In the genomic region with DNA sequence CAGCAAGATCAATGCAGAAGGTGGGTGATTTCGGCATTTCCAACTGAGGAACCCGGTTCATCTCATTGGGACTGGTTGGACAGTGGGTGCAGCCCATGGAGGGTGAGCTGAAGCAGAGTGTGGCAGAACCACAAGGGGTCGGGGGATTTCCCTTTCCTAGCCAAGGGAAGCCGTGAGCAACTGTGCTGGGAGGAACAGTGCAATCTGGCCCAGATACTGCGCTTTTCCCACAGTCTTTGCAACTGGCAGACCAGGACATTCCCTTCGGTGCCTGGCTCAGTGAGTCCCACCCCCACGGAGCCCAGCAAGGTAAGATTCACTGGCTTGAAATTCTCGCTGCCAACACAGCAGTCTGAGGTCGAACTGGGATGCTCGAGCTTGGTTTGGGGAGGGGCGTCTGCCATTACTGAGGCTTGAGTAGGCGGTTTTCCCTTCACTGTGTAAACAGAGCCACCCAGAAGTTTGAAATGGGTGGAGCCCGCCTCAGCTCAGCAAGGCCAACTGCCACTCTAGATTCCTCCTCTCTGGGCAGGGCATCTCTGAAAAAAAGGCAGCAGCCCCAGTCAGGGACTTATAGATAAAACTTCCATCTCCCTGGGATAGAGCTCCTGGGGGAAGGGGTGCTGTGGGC, we compare ENCODE assay signal across 19 cellular contexts. TPM values are rescaled to one million over a fixed set of nuclear protein-coding genes. Genes with fewer than 3 reads are reported as not detected.
DNase-seq lines count a peak whose midpoint lies in the region; ATAC-seq and TF ChIP-seq lines count a peak whose summit lies in the region.
"Had no signal": no experiment of that assay in that cellular context is flagged by ENCODE, and none has a peak within 500 bp of the region (broad histone marks: within the 10 kb centered on the region; RNA-seq: fewer than 3 reads in every experiment).

No MANE protein-coding gene starts in this region.

- no peaks in the 10 kb centered on the region for H3K27me3 ChIP-seq in MG63
- H3K27me3 ChIP-seq in testis = no peaks in the 10 kb centered on the region

- H3K9me3 Mint-ChIP-seq in WTC11 = peaks cover 11% of the 10 kb centered on the region

- H3K4me1 Mint-ChIP-seq in WTC11 = peaks cover 5% of the 10 kb centered on the region
- H3K4me1 Mint-ChIP-seq: T-cell had no signal

- CTCF ChIA-PET in WTC11 (lab: Charles Lee) = interaction anchor here (0.6 kb wide), 1 partner anchor 1414 kb away, joined by 5 read pairs; no protein-coding TSS in a partner anchor

- intact Hi-C loops in testis (cut with DNase I; ENCODE audit: low total_unique reads) = no loop called here

- 71 to 88% methylated on average over 12 to 13 of the region's 13 CpGs for whole genome bisulfite sequencing in testis, 2 donors

- no peak overlapping the region for H3K27ac Mint-ChIP-seq in WTC11
- H3K27ac Mint-ChIP-seq: T-cell had no signal

- H3K4me3 Mint-ChIP-seq in WTC11 = no peak overlapping the region
- H3K4me3 Mint-ChIP-seq: T-cell had no signal

- POLR2A ChIA-PET in WTC11 (lab: Charles Lee) = no interaction called here

- TF ChIP-seq CTCF in WTC11 (IDR thresholded peaks at IDR 0.05) = no peak
- no peak for TF ChIP-seq CTCF in testis (IDR thresholded peaks at IDR 0.05)

- DNase-seq in SIG-M5 treated with dmso at 0.1 percent for 504 hours (lab: John Stamatoyannopoulos, UW; ENCODE audit: unreplicated experiment) = peak; percentile 9
- no peak for DNase-seq in SIG-M5 (lab: John Stamatoyannopoulos, UW)
- DNase-seq in MG63 = peak; percentile 3
- DNase-seq in WTC11 (ENCODE audit: low spot score) = peak; percentile 47
- no peak for DNase-seq in effector CD8-positive, alpha-beta T cell (lab: John Stamatoyannopoulos, UW)
- no peak for DNase-seq in NAMALWA (ENCODE audit: low spot score)
- no peak for DNase-seq in testis
- DNase-seq: DMS79, GF-D8, KBM-7, NCI-H1105, NCI-H1930, NCI-H2171, NCI-H510A, T-cell had no signal

- no peaks in the 10 kb centered on the region for H3K4me1 ChIP-seq in testis

- no peak for TF ChIP-seq POLR2A in testis (IDR thresholded peaks at IDR 0.05)

- no peak overlapping the region for H3K27ac ChIP-seq in testis
- H3K27ac ChIP-seq: RWPE1 had no signal

- H3K36me3 ChIP-seq in MG63 (no peaks in the 10 kb centered on the region), testis (ENCODE audit: low read depth, missing control alignments) (no peaks in the 10 kb centered on the region)

- H3K27me3 Mint-ChIP-seq in WTC11 (ENCODE audit: low read depth) = peaks cover 9% of the 10 kb centered on the region

- ATAC-seq in WTC11 = peak; percentile 88
- ATAC-seq in GM18517 (IDR thresholded peaks at IDR 0.05; ENCODE audit: unreplicated experiment) = no peak
- ATAC-seq: HCT116, T-cell had no signal

- no peaks in the 10 kb centered on the region for H3K36me3 Mint-ChIP-seq in WTC11
- H3K36me3 Mint-ChIP-seq: T-cell had no signal

- H3K9me3 ChIP-seq in MG63 = no peaks in the 10 kb centered on the region
- no peaks in the 10 kb centered on the region for H3K9me3 ChIP-seq in testis

- H3K4me3 ChIP-seq in MG63 = no peak overlapping the region
- H3K4me3 ChIP-seq in testis = no peak overlapping the region

TF ChIP-seq in WTC11, 78 proteins besides CTCF, POLR2A, EP300 and RAD21 (continues in another document):
- TF ChIP-seq NFE2L1 (CRISPR knock-in tag; IDR thresholded peaks at IDR 0.05) = no peak
- TF ChIP-seq, protein P1, sequence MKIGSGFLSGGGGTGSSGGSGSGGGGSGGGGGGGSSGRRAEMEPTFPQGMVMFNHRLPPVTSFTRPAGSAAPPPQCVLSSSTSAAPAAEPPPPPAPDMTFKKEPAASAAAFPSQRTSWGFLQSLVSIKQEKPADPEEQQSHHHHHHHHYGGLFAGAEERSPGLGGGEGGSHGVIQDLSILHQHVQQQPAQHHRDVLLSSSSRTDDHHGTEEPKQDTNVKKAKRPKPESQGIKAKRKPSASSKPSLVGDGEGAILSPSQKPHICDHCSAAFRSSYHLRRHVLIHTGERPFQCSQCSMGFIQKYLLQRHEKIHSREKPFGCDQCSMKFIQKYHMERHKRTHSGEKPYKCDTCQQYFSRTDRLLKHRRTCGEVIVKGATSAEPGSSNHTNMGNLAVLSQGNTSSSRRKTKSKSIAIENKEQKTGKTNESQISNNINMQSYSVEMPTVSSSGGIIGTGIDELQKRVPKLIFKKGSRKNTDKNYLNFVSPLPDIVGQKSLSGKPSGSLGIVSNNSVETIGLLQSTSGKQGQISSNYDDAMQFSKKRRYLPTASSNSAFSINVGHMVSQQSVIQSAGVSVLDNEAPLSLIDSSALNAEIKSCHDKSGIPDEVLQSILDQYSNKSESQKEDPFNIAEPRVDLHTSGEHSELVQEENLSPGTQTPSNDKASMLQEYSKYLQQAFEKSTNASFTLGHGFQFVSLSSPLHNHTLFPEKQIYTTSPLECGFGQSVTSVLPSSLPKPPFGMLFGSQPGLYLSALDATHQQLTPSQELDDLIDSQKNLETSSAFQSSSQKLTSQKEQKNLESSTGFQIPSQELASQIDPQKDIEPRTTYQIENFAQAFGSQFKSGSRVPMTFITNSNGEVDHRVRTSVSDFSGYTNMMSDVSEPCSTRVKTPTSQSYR (CRISPR knock-in tag; IDR thresholded peaks at IDR 0.05) = no peak
- TF ChIP-seq NFATC4 (CRISPR knock-in tag; IDR thresholded peaks at IDR 0.05) = no peak
- TF ChIP-seq AFF4 (CRISPR knock-in tag; IDR thresholded peaks at IDR 0.05; ENCODE audit: borderline replicate concordance) = no peak
- TF ChIP-seq, protein P2, sequence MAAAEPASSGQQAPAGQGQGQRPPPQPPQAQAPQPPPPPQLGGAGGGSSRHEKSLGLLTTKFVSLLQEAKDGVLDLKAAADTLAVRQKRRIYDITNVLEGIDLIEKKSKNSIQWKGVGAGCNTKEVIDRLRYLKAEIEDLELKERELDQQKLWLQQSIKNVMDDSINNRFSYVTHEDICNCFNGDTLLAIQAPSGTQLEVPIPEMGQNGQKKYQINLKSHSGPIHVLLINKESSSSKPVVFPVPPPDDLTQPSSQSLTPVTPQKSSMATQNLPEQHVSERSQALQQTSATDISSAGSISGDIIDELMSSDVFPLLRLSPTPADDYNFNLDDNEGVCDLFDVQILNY (CRISPR knock-in tag; IDR thresholded peaks at IDR 0.05) = no peak
- TF ChIP-seq ZNF219 (CRISPR knock-in tag; IDR thresholded peaks at IDR 0.05; ENCODE audit: borderline replicate concordance) = no peak
- TF ChIP-seq IRF2 (CRISPR knock-in tag; IDR thresholded peaks at IDR 0.05; ENCODE audit: borderline replicate concordance, low read depth) = no peak
- no peak for TF ChIP-seq IRF1 (CRISPR knock-in tag; IDR thresholded peaks at IDR 0.05)
- TF ChIP-seq, protein P3, sequence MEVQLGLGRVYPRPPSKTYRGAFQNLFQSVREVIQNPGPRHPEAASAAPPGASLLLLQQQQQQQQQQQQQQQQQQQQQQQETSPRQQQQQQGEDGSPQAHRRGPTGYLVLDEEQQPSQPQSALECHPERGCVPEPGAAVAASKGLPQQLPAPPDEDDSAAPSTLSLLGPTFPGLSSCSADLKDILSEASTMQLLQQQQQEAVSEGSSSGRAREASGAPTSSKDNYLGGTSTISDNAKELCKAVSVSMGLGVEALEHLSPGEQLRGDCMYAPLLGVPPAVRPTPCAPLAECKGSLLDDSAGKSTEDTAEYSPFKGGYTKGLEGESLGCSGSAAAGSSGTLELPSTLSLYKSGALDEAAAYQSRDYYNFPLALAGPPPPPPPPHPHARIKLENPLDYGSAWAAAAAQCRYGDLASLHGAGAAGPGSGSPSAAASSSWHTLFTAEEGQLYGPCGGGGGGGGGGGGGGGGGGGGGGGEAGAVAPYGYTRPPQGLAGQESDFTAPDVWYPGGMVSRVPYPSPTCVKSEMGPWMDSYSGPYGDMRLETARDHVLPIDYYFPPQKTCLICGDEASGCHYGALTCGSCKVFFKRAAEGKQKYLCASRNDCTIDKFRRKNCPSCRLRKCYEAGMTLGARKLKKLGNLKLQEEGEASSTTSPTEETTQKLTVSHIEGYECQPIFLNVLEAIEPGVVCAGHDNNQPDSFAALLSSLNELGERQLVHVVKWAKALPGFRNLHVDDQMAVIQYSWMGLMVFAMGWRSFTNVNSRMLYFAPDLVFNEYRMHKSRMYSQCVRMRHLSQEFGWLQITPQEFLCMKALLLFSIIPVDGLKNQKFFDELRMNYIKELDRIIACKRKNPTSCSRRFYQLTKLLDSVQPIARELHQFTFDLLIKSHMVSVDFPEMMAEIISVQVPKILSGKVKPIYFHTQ (CRISPR knock-in tag; IDR thresholded peaks at IDR 0.05) = no peak

RNA-seq across cellular contexts. Expression of gene SLC26A5, which starts 58.6 kb away (rescaled TPM):
- not detected in 2 replicates for total RNA-seq in MG63 (2014; rRNA removed; shearing (Covaris generic); ENCODE audit: low replicate concordance)
- total RNA-seq in WTC11 (2021) (0.15 to 0.46 TPM (median 0.41 TPM) in 3 replicates), testis (1 to 10 TPM; 1.3 to 1.7 TPM)
- polyA plus RNA-seq in testis (ENCODE audit: insufficient read depth, low read depth, low replicate concordance) = 0.41 TPM
- total RNA-seq: HT1080 had no signal

Comparison
In these comparisons a context has a peak if more than half of its experiments do, and no peak if none do; other contexts are left out.
1. DNase-seq: peak in SIG-M5 treated with dmso at 0.1 percent for 504 hours (single experiment), MG63 (single experiment) and WTC11 (single experiment); none in SIG-M5 (single experiment), effector CD8-positive, alpha-beta T cell (single experiment), NAMALWA (single experiment) and testis (single experiment).